In genomic region chrY:8020540-8020939, GRCh38 we compare ENCODE assay signal across 29 cellular contexts.
"Had no signal": no experiment of that assay in that cellular context is flagged by ENCODE, and none has a peak within 500 bp of the region (broad histone marks: within the 10 kb centered on the region; RNA-seq: fewer than 3 reads in every experiment).

No MANE protein-coding gene starts in this region.

- DNase-seq: activated CD4-positive, alpha-beta memory T cell treated with anti-CD3 and anti-CD28 coated beads, Interleukin-2, amount 10 ng/mL, durations not matched to agents 7 days and 5 days; activated CD4-positive, alpha-beta T cell treated with anti-CD3 and anti-CD28 coated beads for 1 hour; activated CD4-positive, alpha-beta T cell treated with anti-CD3 and anti-CD28 coated beads for 48 hours; activated CD4-positive, CD25-positive, alpha-beta regulatory T cell; activated CD8-positive, alpha-beta memory T cell treated with anti-CD3 and anti-CD28 coated beads for 24 hours; activated CD8-positive, alpha-beta memory T cell treated with anti-CD3 and anti-CD28 coated beads, Interleukin-2, amount 10 ng/mL, durations not matched to agents 7 days and 5 days; activated CD8-positive, alpha-beta memory T cell treated with anti-CD3 and anti-CD28 coated beads, Interleukin-2, amount 50 U/mL, for 48 hours; activated effector memory CD4-positive, alpha-beta T cell treated with anti-CD3 and anti-CD28 coated beads, Interleukin-2, amount 50 U/mL, for 16 hours; activated naive CD4-positive, alpha-beta T cell; activated naive CD4-positive, alpha-beta T cell treated with anti-CD3 and anti-CD28 coated beads, Interleukin-2, amount 50 U/mL, for 16 hours; activated naive CD8-positive, alpha-beta T cell treated with anti-CD3 and anti-CD28 coated beads for 36 hours; activated T-cell treated with anti-CD3 and anti-CD28 coated beads, Interleukin-2, amount 50 U/mL, for 72 hours; amniotic stem cell; aorta; brain microvascular endothelial cell; NCI-H1105; NCI-H1417 treated with DMSO at 0.1 percent for 48 hours; NCI-H1694 treated with DMSO at 0.1 percent for 48 hours; NCI-H2029; NCI-H345; NCI-H524 treated with DMSO at 0.1 percent for 48 hours; Right ventricle myocardium superior; RPMI8226; SW 1271; T1000; WERI-Rb-1 had no signal

- ATAC-seq: activated CD8-positive, alpha-beta memory T cell treated with anti-CD3 and anti-CD28 coated beads, Interleukin-2, amount 10 ng/mL, durations not matched to agents 7 days and 5 days; activated T-cell treated with anti-CD3 and anti-CD28 coated beads, Interleukin-2, amount 50 U/mL, for 72 hours; activated T-helper 17 cell treated with anti-CD3 and anti-CD28 coated beads, Interleukin-2, amount 50 U/mL, for 72 hours; Panc1 had no signal

- H3K4me3 ChIP-seq: cardiac muscle cell had no signal

- H3K27ac ChIP-seq: brain microvascular endothelial cell, cardiac muscle cell, WERI-Rb-1 had no signal

- H3K36me3 ChIP-seq: brain microvascular endothelial cell, cardiac muscle cell, WERI-Rb-1 had no signal

- H3K27me3 ChIP-seq: brain microvascular endothelial cell, cardiac muscle cell had no signal
